1 cellular context compared by ENCODE assay signal in the genomic region with DNA sequence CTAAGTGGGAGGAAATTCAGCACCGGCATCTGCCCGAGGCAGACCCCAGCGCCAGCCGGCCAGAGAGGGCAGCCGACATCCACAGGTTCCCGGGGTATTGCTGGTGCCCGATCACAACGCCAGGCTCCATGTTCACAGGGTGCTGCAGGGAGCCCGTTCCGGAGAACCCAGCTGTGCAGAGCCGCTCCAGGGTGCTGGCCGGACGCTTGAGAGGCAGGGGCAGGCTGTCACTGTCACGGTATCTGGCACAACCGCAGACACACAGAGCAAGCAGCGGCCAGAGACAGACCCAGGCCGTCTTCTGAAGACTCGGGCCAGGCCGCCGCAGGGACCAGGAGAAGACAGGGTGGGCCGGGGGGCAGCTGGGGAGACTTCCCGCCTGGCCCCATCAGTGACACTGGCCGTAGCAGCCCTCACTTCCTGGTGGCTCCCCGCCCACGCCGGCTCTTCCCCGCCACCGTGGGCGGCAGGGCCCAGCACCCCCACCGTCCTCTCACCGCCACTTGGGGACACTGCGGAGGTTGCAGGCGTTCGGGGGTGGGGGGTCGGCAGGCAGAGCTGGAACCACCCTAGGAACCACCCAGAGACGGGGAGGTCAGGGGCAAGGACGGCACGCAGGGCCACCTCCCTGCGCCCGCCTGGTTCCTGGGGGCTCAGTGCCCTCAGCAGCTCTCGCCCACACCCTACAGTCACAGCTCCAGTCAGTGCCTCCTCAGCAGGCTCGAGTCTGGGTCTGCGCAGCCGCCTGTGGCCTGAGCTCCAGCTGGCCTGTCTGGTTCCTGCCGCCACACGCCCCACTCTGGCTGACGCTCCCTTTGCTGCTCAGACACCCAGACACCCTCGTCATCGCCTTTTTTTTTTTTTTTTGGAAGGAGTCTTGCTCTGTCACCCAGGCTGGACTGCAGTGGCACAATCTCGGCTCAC.
TF ChIP-seq lines count a peak whose summit lies in the region.

No MANE protein-coding gene starts in this region.

TF ChIP-seq in WTC11, 78 proteins besides CTCF, POLR2A, EP300 and RAD21 (continued from another document):
- TF ChIP-seq, protein P1, sequence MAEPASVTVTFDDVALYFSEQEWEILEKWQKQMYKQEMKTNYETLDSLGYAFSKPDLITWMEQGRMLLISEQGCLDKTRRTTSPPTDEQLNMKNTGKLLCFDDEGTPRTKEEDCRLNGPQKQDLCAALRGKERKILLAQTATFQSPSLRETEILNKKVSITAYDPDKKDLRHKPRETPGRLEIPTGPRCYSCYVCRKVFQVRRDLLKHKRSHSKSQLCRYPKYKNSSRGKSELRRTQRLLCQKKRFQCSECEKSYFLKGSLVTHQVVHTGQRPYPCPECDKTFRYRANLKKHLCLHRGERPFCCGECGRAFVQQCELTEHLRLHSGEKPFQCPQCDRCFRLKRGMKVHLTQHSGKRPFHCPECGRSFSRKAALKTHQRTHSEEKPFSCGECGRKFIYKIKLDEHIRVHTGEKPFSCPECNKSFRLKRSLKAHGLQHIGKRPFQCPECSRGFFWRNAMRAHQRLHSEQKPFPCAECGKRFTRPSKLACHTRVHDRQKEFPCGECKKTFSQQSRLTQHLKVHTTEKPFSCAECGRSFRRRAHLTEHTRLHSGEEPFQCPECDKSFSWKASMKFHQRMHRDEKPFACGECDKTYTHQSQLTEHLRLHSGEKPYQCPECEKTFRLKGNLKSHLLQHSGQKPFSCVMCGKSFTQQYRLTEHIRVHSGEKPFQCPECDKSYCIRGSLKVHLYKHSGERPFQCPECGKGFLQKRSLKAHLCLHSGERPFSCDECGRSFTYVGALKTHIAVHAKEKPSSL (CRISPR knock-in tag; conservative IDR thresholded peaks at IDR 0.05), result no peak
- no peak for TF ChIP-seq SMAD3 (CRISPR knock-in tag; IDR thresholded peaks at IDR 0.05; ENCODE audit: borderline replicate concordance)
